In the genomic region with DNA sequence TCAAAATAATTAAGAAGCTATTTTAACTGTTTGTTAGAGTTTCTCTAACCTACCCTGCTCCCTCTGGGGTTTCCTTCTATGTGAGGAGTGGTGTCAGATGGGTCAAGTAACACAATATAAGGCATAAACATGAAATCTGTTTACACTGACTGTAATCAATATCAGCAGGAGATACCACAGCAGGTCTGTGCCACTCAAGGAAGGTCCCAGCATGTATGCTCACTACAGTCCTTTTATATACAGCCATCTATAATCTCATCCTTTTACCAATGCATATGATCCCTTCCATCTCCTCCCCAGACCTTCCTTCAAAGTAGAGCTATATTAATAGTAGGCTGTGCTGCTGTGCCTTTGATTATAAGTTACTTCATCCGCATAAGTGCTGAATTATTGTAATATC, we compare ENCODE assay signal across 19 cellular contexts. TPM values are rescaled to one million over a fixed set of nuclear protein-coding genes. Genes with fewer than 3 reads are reported as not detected.
DNase-seq lines count a peak whose midpoint lies in the region; ATAC-seq, FAIRE-seq and TF ChIP-seq lines count a peak whose summit lies in the region.
"Had no signal": no experiment of that assay in that cellular context is flagged by ENCODE, and none has a peak within 500 bp of the region (broad histone marks: within the 10 kb centered on the region; RNA-seq: fewer than 3 reads in every experiment).

No MANE protein-coding gene starts in this region.

- H4K5ac ChIP-seq in IMR-90 (ENCODE audit: low read depth, low read length): no peak overlapping the region; the same call in 1 of the 2 replicates

- TF ChIP-seq POLR2A in IMR-90 (IDR thresholded peaks at IDR 0.05; ENCODE audit: low read depth, low read length) (no peak), endothelial cell of umbilical vein (IDR thresholded peaks at IDR 0.05; ENCODE audit: low read depth, low read length) (no peak)

- H3K27ac Mint-ChIP-seq in CD4-positive, alpha-beta memory T cell: peak overlapping the region in 6 of 7 donors; percentile 21 to 85 (median 40)
- H3K27ac Mint-ChIP-seq in activated T-helper 17 cell treated with anti-CD3 and anti-CD28 coated beads, Interleukin-2, amount 50 U/mL, for 72 hours: no peak overlapping the region
- H3K27ac Mint-ChIP-seq: activated T-helper 1 cell treated with anti-CD3 and anti-CD28 coated beads, Interleukin-12 subunit alpha, Interleukin-12 subunit beta, Interleukin-2, Interleukin-4 antibody, amounts not matched to agents 30 ng/mL and 10 ng/mL and 1 ng/mL, durations not matched to agents 14 hours and 24 hours and 36 hours had no signal

- intact Hi-C loops in CD4-positive, alpha-beta memory T cell (cut with micrococcal nuclease): no loop called here
- intact Hi-C loops in IMR-90 (cut with micrococcal nuclease): no loop called here
- intact Hi-C loops in endothelial cell of umbilical vein (cut with micrococcal nuclease): no loop called here
- intact Hi-C loops in pancreas (cut with DNase I): no loop called here

- H3K79me1 ChIP-seq in IMR-90 (ENCODE audit: low read depth in 1 of 2, low read length in 2 of 2): peaks cover 20 to 28% of the 10 kb centered on the region in 2 experiments

- no peak overlapping the region for H4K91ac ChIP-seq in IMR-90 (ENCODE audit: insufficient read depth, low read depth, low read length)

- peak overlapping the region; percentile 43 for H2AK5ac ChIP-seq in IMR-90 (ENCODE audit: low read depth, low read length)

- peaks cover 32 to 51% (median 40%) of the 10 kb centered on the region in 4 donors for H3K4me1 Mint-ChIP-seq in CD4-positive, alpha-beta memory T cell
- H3K4me1 Mint-ChIP-seq in activated T-helper 17 cell treated with anti-CD3 and anti-CD28 coated beads, Interleukin-2, amount 50 U/mL, for 72 hours: peaks cover 23% of the 10 kb centered on the region

- peak overlapping the region; percentile 20 for H3K4me2 ChIP-seq in IMR-90 (ENCODE audit: low read depth, low read length)
- peak overlapping the region; percentile 72 for H3K4me2 ChIP-seq in endothelial cell of umbilical vein (ENCODE audit: insufficient read depth, low read length)

- H2BK5ac ChIP-seq in IMR-90 (ENCODE audit: low read depth, low read length, poor library complexity, severe bottlenecking): no peak overlapping the region

- no peaks in the 10 kb centered on the region for H3K27me3 ChIP-seq in CD4-positive, alpha-beta memory T cell (ENCODE audit: insufficient read depth, low read length)
- H3K27me3 ChIP-seq in IMR-90 (ENCODE audit: control insufficient read depth, insufficient read depth, low read length) (no peaks in the 10 kb centered on the region), endothelial cell of umbilical vein (ENCODE audit: control insufficient read depth in 2 of 2, insufficient read depth in 2 of 2, low read length in 2 of 2) (no peaks in the 10 kb centered on the region), pancreas (no peaks in the 10 kb centered on the region)
- H3K27me3 ChIP-seq: SJSA1 had no signal

- H4K8ac ChIP-seq in IMR-90 (ENCODE audit: low read depth in 2 of 2, low read length in 2 of 2): no peak overlapping the region; a peak in 1 of 4 replicates

- H2BK20ac ChIP-seq in IMR-90 (ENCODE audit: low read depth, low read length): peak overlapping the region; percentile 72; the same call in 1 of the 2 replicates

- BruUV-seq in IMR-90 (replicated peaks; lab: Mats Ljungman, UMichigan): no TSS peak
- BruUV-seq in endothelial cell of umbilical vein (replicated peaks; lab: Mats Ljungman, UMichigan): no TSS peak

- H2AK9ac ChIP-seq in IMR-90 (replicated peaks; ENCODE audit: low read depth, low read length, poor library complexity): no peak overlapping the region

- H3K56ac ChIP-seq in IMR-90 (ENCODE audit: extremely low read depth, insufficient read depth, low read length): no peak overlapping the region

- no peak for DNase-seq in CD4-positive, alpha-beta memory T cell
- DNase-seq in IMR-90 (no peak), endothelial cell of umbilical vein (ENCODE audit: low read depth, low spot score) (peak; percentile 32), pancreas (no peak), NCI-H2029 treated with DMSO at 0.1 percent for 48 hours (lab: John Stamatoyannopoulos, UW) (no peak)
- DNase-seq: activated CD4-positive, alpha-beta T cell treated with anti-CD3 and anti-CD28 coated beads, Interleukin-2, amount 50 U/mL, for 4 hours; amniotic stem cell; midbrain; NCI-H2081 treated with DMSO at 0.1 percent for 48 hours; posterior cingulate gyrus; stimulated activated CD4-positive, alpha-beta T cell treated with anti-CD3 and anti-CD28 coated beads, Interleukin-12 subunit alpha, Interleukin-12 subunit beta, amount 100 ng/mL, for 4 hours; substantia nigra had no signal

- TF ChIP-seq CTCF in IMR-90 (conservative IDR thresholded peaks at IDR 0.05; ENCODE audit: low read depth, low read length): no peak
- no peak for TF ChIP-seq CTCF in endothelial cell of umbilical vein (IDR thresholded peaks at IDR 0.05; ENCODE audit: extremely low read depth in 1 of 2, insufficient read depth in 1 of 2, low read depth in 1 of 2, low read length in 2 of 2)
- TF ChIP-seq CTCF in pancreas (IDR thresholded peaks at IDR 0.05): no peak

- H3K27me3 Mint-ChIP-seq in CD4-positive, alpha-beta memory T cell: no peaks in the 10 kb centered on the region
- no peaks in the 10 kb centered on the region for H3K27me3 Mint-ChIP-seq in activated T-helper 17 cell treated with anti-CD3 and anti-CD28 coated beads, Interleukin-2, amount 50 U/mL, for 72 hours

- in situ Hi-C loops in IMR-90 (cut with MboI; ENCODE audit: low sequenced_read_pairs): no loop called here

- no peaks in the 10 kb centered on the region for H3K79me2 ChIP-seq in endothelial cell of umbilical vein (ENCODE audit: control insufficient read depth, insufficient read depth, low read length)

- no peaks in the 10 kb centered on the region for H3K9me3 ChIP-seq in CD4-positive, alpha-beta memory T cell (ENCODE audit: control insufficient read depth in 1 of 2, low read length in 2 of 2)
- H3K9me3 ChIP-seq in IMR-90 (ENCODE audit: control insufficient read depth, insufficient read depth, low read length) (peaks cover 3% of the 10 kb centered on the region; the same call in 1 of the 2 replicates), endothelial cell of umbilical vein (replicated peaks; ENCODE audit: control insufficient read depth, insufficient read depth, low read length) (peaks cover 3% of the 10 kb centered on the region), pancreas (no peaks in the 10 kb centered on the region)

- WGBS in IMR-90 (ENCODE audit: extremely low coverage in 2 of 2, insufficient read length in 1 of 2), 2 experiments: no CpG with 5 or more reads among the region's 1 CpG
- 94 to 95% methylated on average over 1 of the region's 1 CpG for WGBS in pancreas, 2 donors

- H4K20me1 ChIP-seq in IMR-90 (ENCODE audit: insufficient read depth, low read length) (no peaks in the 10 kb centered on the region), endothelial cell of umbilical vein (replicated peaks; ENCODE audit: control insufficient read depth, extremely low read depth, insufficient read depth, low read length) (no peaks in the 10 kb centered on the region)

- H2BK120ac ChIP-seq in IMR-90 (ENCODE audit: low read depth, low read length): 0 out of 2 replicates have a peak overlapping the region, but pooled peaks have one; percentile 33

- H3K9me3 Mint-ChIP-seq in CD4-positive, alpha-beta memory T cell: peaks cover 0 to 12% (median 5%) of the 10 kb centered on the region in 8 donors
- peaks cover 7% of the 10 kb centered on the region for H3K9me3 Mint-ChIP-seq in activated T-helper 17 cell treated with anti-CD3 and anti-CD28 coated beads, Interleukin-2, amount 50 U/mL, for 72 hours

- H3K36me3 Mint-ChIP-seq in CD4-positive, alpha-beta memory T cell: peaks cover under 1 to 3% of the 10 kb centered on the region in 2 donors
- no peaks in the 10 kb centered on the region for H3K36me3 Mint-ChIP-seq in activated T-helper 17 cell treated with anti-CD3 and anti-CD28 coated beads, Interleukin-2, amount 50 U/mL, for 72 hours (ENCODE audit: low read depth)

- no peak overlapping the region; the same call in 1 of the 2 replicates for H3K23ac ChIP-seq in IMR-90 (ENCODE audit: low read depth, low read length)

- H2AFZ ChIP-seq in IMR-90 (replicated peaks; ENCODE audit: low read length, poor library complexity) (no peak overlapping the region), endothelial cell of umbilical vein (ENCODE audit: low read depth, low read length) (no peak overlapping the region)

- FAIRE-seq in endothelial cell of umbilical vein (lab: Jason Lieb, UNC): no peak
- no peak for FAIRE-seq in pancreas (lab: Jason Lieb, UNC)
- FAIRE-seq: G401.6, TTC549 had no signal

- no peak overlapping the region for H3K4me3 ChIP-seq in CD4-positive, alpha-beta memory T cell (ENCODE audit: low read length in 2 of 2)
- no peak overlapping the region for H3K4me3 ChIP-seq in IMR-90 (ENCODE audit: insufficient read depth, low read depth, low read length)
- H3K4me3 ChIP-seq in endothelial cell of umbilical vein (replicated peaks in 1 of 3; ENCODE audit: insufficient read depth in 1 of 3, low read depth in 1 of 3, low read length in 3 of 3): no peak overlapping the region
- no peak overlapping the region for H3K4me3 ChIP-seq in pancreas
- H3K4me3 ChIP-seq: SJSA1 had no signal

- peaks cover 7% of the 10 kb centered on the region for H3K9me1 ChIP-seq in IMR-90 (ENCODE audit: insufficient read depth, low read length)
- no peaks in the 10 kb centered on the region for H3K9me1 ChIP-seq in endothelial cell of umbilical vein (replicated peaks; ENCODE audit: control insufficient read depth, extremely low read depth, insufficient read depth, low read length)

- H3K27ac ChIP-seq in CD4-positive, alpha-beta memory T cell (ENCODE audit: low read depth, low read length): no peak overlapping the region
- H3K27ac ChIP-seq in IMR-90 (ENCODE audit: insufficient read depth, low read length) (no peak overlapping the region), endothelial cell of umbilical vein (ENCODE audit: insufficient read depth, low read depth, low read length) (peak overlapping the region; percentile 73), pancreas (peak overlapping the region in 2 of 4 donors; percentile 80 to 87)
- H3K27ac ChIP-seq: C4-2B, SJSA1 had no signal

- H3K9ac ChIP-seq in IMR-90 (ENCODE audit: low read depth, low read length) (no peak overlapping the region), endothelial cell of umbilical vein (replicated peaks; ENCODE audit: extremely low read depth, insufficient read depth, low read length) (peak overlapping the region; percentile 33)

- ATAC-seq in IMR-90 (ENCODE audit: low read depth) (peak; percentile 37), pancreas (peak in 3 of 4 donors; percentile 28 to 37 (median 33)), HG03457 (IDR thresholded peaks at IDR 0.05; ENCODE audit: unreplicated experiment) (no peak)
- no peak for ATAC-seq in activated T-helper 17 cell treated with anti-CD3 and anti-CD28 coated beads, Interleukin-2, amount 50 U/mL, for 72 hours (replicated peaks)

- H3K4ac ChIP-seq in IMR-90 (ENCODE audit: low read depth, low read length): 0 out of 2 replicates have a peak overlapping the region, but pooled peaks have one; percentile 8

- TF ChIP-seq RAD21 in IMR-90 (IDR thresholded peaks at IDR 0.05; ENCODE audit: low read length): no peak

- CTCF ChIA-PET in CD4-positive, alpha-beta memory T cell (lab: Charles Lee; ENCODE audit: partially characterized antibody): interaction anchor here (3.8 kb wide), 1 partner anchor 25 kb away, joined by 22 read pairs; the partner anchor contains the start of gene EEIG2
- CTCF ChIA-PET in IMR-90 (lab: Yijun Ruan, JAX): interaction anchor here (0.5 to 1.6 kb wide), 3 partner anchors 25 to 539 kb away, joined by 3 to 4 read pairs (median 4); partner anchors contain the start of gene EEIG2
- CTCF ChIA-PET in endothelial cell of umbilical vein (lab: Charles Lee): interaction anchor here (1.0 to 2.3 kb wide), 8 partner anchors 8 to 107 kb away, joined by 3 to 28 read pairs (median 5); partner anchors contain the start of genes EEIG2 and PRPF38B

- 0 out of 2 replicates have a peak overlapping the region, but pooled peaks have one; percentile 52 for H3K14ac ChIP-seq in IMR-90 (replicated peaks; ENCODE audit: low read depth, low read length)

- H3K36me3 ChIP-seq in CD4-positive, alpha-beta memory T cell (ENCODE audit: insufficient read depth, low read length): no peaks in the 10 kb centered on the region
- H3K36me3 ChIP-seq in IMR-90 (ENCODE audit: control insufficient read depth, insufficient read depth, low read length) (no peaks in the 10 kb centered on the region), endothelial cell of umbilical vein (ENCODE audit: control insufficient read depth in 2 of 2, extremely low read depth in 1 of 2, insufficient read depth in 2 of 2, low read length in 2 of 2) (no peaks in the 10 kb centered on the region), pancreas (no peaks in the 10 kb centered on the region)
- H3K36me3 ChIP-seq: SJSA1 had no signal

- H3K4me3 Mint-ChIP-seq in CD4-positive, alpha-beta memory T cell: no peak overlapping the region
- no peak overlapping the region for H3K4me3 Mint-ChIP-seq in activated T-helper 17 cell treated with anti-CD3 and anti-CD28 coated beads, Interleukin-2, amount 50 U/mL, for 72 hours
- H3K4me3 Mint-ChIP-seq: activated T-helper 1 cell treated with anti-CD3 and anti-CD28 coated beads, Interleukin-12 subunit alpha, Interleukin-12 subunit beta, Interleukin-2, Interleukin-4 antibody, amounts not matched to agents 30 ng/mL and 10 ng/mL and 1 ng/mL, durations not matched to agents 14 hours and 24 hours and 36 hours had no signal

- H2BK15ac ChIP-seq in IMR-90 (ENCODE audit: low read depth, low read length): peak overlapping the region; percentile 64; the same call in 1 of the 3 replicates

- dilution Hi-C loops in IMR-90 (cut with HindIII; ENCODE audit: low sequenced_read_pairs, unreplicated experiment): no loop called here
- dilution Hi-C loops in endothelial cell of umbilical vein (cut with MboI; ENCODE audit: extremely low pct_ligation_motif_present, low sequenced_read_pairs): no loop called here

- peaks cover 34% of the 10 kb centered on the region for H3K4me1 ChIP-seq in CD4-positive, alpha-beta memory T cell (ENCODE audit: insufficient read depth, low read length)
- H3K4me1 ChIP-seq in IMR-90 (ENCODE audit: control insufficient read depth, insufficient read depth, low read length): peaks cover 11% of the 10 kb centered on the region
- peaks cover 42% of the 10 kb centered on the region for H3K4me1 ChIP-seq in endothelial cell of umbilical vein (ENCODE audit: control insufficient read depth, extremely low read depth, insufficient read depth, low read length)
- H3K4me1 ChIP-seq in pancreas: peaks cover 10 to 29% (median 22%) of the 10 kb centered on the region in 3 donors

- H3K18ac ChIP-seq in IMR-90 (ENCODE audit: low read depth, low read length): peak overlapping the region; percentile 50; the same call in 1 of the 2 replicates

- POLR2A ChIA-PET in CD4-positive, alpha-beta memory T cell (lab: Charles Lee; ENCODE audit: partially characterized antibody): interaction anchor here (1.2 to 1.5 kb wide), 3 partner anchors 25 to 75 kb away, joined by 3 to 5 read pairs (median 4); partner anchors contain the start of genes EEIG2 and HENMT1
- POLR2A ChIA-PET in IMR-90 (lab: Charles Lee; ENCODE audit: unreplicated experiment) (no interaction called here), endothelial cell of umbilical vein (lab: Charles Lee) (no interaction called here)

RNA-seq across cellular contexts. Expression of gene EEIG2, which starts 25.4 kb away (rescaled TPM):
- 10 to 100 TPM in 1 of 2 experiments, 1 to 10 TPM in 1; 9.2 to 10.7 TPM for total RNA-seq in CD4-positive, alpha-beta memory T cell
- polyA plus RNA-seq in CD4-positive, alpha-beta memory T cell: 1 to 10 TPM in 1 of 2 donors, under 1 TPM in 1; 0.33 to 1.3 TPM
- total RNA-seq in IMR-90 (2012; rRNA removed): 4.8 and 5.8 TPM in 2 replicates
- polyA plus RNA-seq in IMR-90 (2012; rRNA removed): 1.4 and 1.7 TPM in 2 replicates
- 0.26 and 0.34 TPM in 2 replicates for polyA plus RNA-seq in IMR-90 (2012; cell fraction: cytosol; rRNA removed)
- 0.36 and 2.0 TPM in 2 replicates for polyA plus RNA-seq in IMR-90 (2012; cell fraction: nucleus; rRNA removed; ENCODE audit: low replicate concordance)
- total RNA-seq in endothelial cell of umbilical vein: 7.2 and 8.7 TPM in 2 replicates
- polyA plus RNA-seq in endothelial cell of umbilical vein: 2.0 and 2.5 TPM in 2 replicates
- polyA plus RNA-seq in endothelial cell of umbilical vein (2011; cell fraction: cytosol; rRNA removed): 2.8 and 3.3 TPM in 2 replicates
- 6.5 and 7.4 TPM in 2 replicates for polyA plus RNA-seq in endothelial cell of umbilical vein (2011; cell fraction: nucleus; rRNA removed)
- 1.4 and 2.3 TPM in 2 replicates for polyA plus RNA-seq in endothelial cell of umbilical vein (2012)
- polyA minus RNA-seq in endothelial cell of umbilical vein: 4.8 and 6.2 TPM in 2 replicates
- 80.9 TPM for polyA minus RNA-seq in endothelial cell of umbilical vein (2011; cell fraction: cytosol; rRNA and poly(A)+ RNA removed)
- polyA minus RNA-seq in endothelial cell of umbilical vein (2011; cell fraction: nucleus; rRNA and poly(A)+ RNA removed): 8.4 and 12.0 TPM in 2 replicates
- 10 to 100 TPM in 2 of 6 donors, 1 to 10 TPM in 4; 2.8 to 13.0 (median 3.3) TPM for total RNA-seq in pancreas
- polyA plus RNA-seq in pancreas: 1 to 10 TPM; 1.7 to 1.8 TPM
- 1 to 10 TPM; 6.7 to 7.0 TPM for total RNA-seq in activated T-helper 17 cell treated with anti-CD3 and anti-CD28 coated beads, Interleukin-2, amount 50 U/mL, for 72 hours

Comparison
In these comparisons a context has a peak if more than half of its experiments do, and no peak if none do; other contexts are left out.
1. ATAC-seq: peak in IMR-90 (single experiment) and pancreas (3 of 4); none in HG03457 (single experiment) and activated T-helper 17 cell treated with anti-CD3 and anti-CD28 coated beads, Interleukin-2, amount 50 U/mL, for 72 hours (single experiment).